ENCODE assay signal across 27 cellular contexts in the genomic region with DNA sequence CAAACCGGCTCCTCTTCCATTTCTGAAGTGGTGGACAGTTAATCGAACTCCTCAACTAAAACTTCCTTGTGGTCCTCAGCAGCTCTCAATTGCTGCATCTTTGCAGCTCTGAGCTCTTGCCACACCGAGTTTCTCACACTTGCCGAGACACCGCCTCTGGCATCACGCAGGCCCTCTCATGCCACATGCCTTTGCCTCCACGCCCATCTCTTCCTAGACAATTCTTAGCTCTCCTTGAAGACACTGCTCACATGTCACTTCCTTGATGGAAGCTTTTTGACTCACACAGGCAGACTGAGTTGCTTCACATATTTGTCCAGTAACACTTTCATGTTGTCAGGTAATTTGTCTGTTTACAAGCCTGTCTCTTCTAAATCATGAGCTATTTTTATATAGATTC. TPM values are rescaled to one million over a fixed set of nuclear protein-coding genes. Genes with fewer than 3 reads are reported as not detected.
"Had no signal": no experiment of that assay in that cellular context is flagged by ENCODE, and none has a peak within 500 bp of the region (broad histone marks: within the 10 kb centered on the region; RNA-seq: fewer than 3 reads in every experiment).

No MANE protein-coding gene starts in this region.

- H3K27ac ChIP-seq: ascending aorta, VCaP had no signal

- H3K9me3 ChIP-seq: ascending aorta, MG63 had no signal

- H3K27me3 ChIP-seq: ascending aorta, MG63 had no signal

- DNase-seq: activated CD4-positive, alpha-beta T cell treated with anti-CD3 and anti-CD28 coated beads for 1 hour; activated CD4-positive, alpha-beta T cell treated with anti-CD3 and anti-CD28 coated beads for 48 hours; activated CD4-positive, alpha-beta T cell treated with anti-CD3 and anti-CD28 coated beads, Interleukin-2, amount 50 U/mL, for 4 hours; activated CD4-positive, CD25-positive, alpha-beta regulatory T cell; activated CD8-positive, alpha-beta T cell treated with anti-CD3 and anti-CD28 coated beads for 36 hours; activated gamma-delta T cell; activated naive CD4-positive, alpha-beta T cell treated with Interleukin-2 at 50 U/mL for 16 hours; activated naive CD8-positive, alpha-beta T cell treated with anti-CD3 and anti-CD28 coated beads, Interleukin-2, amount 10 ng/mL, durations not matched to agents 7 days and 5 days; activated T-cell treated with anti-CD3 and anti-CD28 coated beads, Interleukin-2, amount 50 U/mL, for 24 hours; cerebellar nuclear complex; Karpas-422; KBM-7; MG63; NCI-H1694 treated with DMSO at 0.1 percent for 48 hours; NCI-H2029; NCI-H510A; NCI-H526; SIG-M5; T-cell; T-helper 2 cell; T-helper 9 cell had no signal

- H3K36me3 Mint-ChIP-seq: activated naive CD4-positive, alpha-beta T cell treated with anti-CD3 and anti-CD28 coated beads, Interleukin-2, amount 50 U/mL, for 24 hours; activated naive CD8-positive, alpha-beta T cell treated with anti-CD3 and anti-CD28 coated beads, Interleukin-2, amount 10 ng/mL, durations not matched to agents 7 days and 5 days; T-cell had no signal

- H3K9me3 Mint-ChIP-seq: activated CD8-positive, alpha-beta T cell treated with anti-CD3 and anti-CD28 coated beads for 36 hours; activated naive CD4-positive, alpha-beta T cell treated with anti-CD3 and anti-CD28 coated beads, Interleukin-2, amount 50 U/mL, for 24 hours; activated naive CD8-positive, alpha-beta T cell treated with anti-CD3 and anti-CD28 coated beads, Interleukin-2, amount 10 ng/mL, durations not matched to agents 7 days and 5 days; activated T-cell treated with anti-CD3 and anti-CD28 coated beads, Interleukin-2, amount 50 U/mL, for 24 hours; activated T-helper 2 cell treated with anti-CD3 and anti-CD28 coated beads, Interferon-gamma antibody, Interleukin-2, Interleukin-4, amounts not matched to agents 10 μg/mL and 5 μg/mL and 100 μg/mL, durations not matched to agents 14 hours and 24 hours and 36 hours; IgD-negative memory B cell; T-cell had no signal

- H3K36me3 ChIP-seq: ascending aorta, MG63 had no signal

- H3K4me3 Mint-ChIP-seq: activated CD8-positive, alpha-beta T cell treated with anti-CD3 and anti-CD28 coated beads for 36 hours; activated naive CD4-positive, alpha-beta T cell treated with anti-CD3 and anti-CD28 coated beads, Interleukin-2, amount 50 U/mL, for 24 hours; activated naive CD8-positive, alpha-beta T cell treated with anti-CD3 and anti-CD28 coated beads, Interleukin-2, amount 10 ng/mL, durations not matched to agents 7 days and 5 days; activated T-cell treated with anti-CD3 and anti-CD28 coated beads, Interleukin-2, amount 50 U/mL, for 24 hours; IgD-negative memory B cell; T-cell had no signal

- H3K27ac Mint-ChIP-seq: activated CD8-positive, alpha-beta T cell treated with anti-CD3 and anti-CD28 coated beads for 36 hours; activated naive CD4-positive, alpha-beta T cell treated with anti-CD3 and anti-CD28 coated beads, Interleukin-2, amount 50 U/mL, for 24 hours; activated naive CD8-positive, alpha-beta T cell treated with anti-CD3 and anti-CD28 coated beads, Interleukin-2, amount 10 ng/mL, durations not matched to agents 7 days and 5 days; activated T-cell treated with anti-CD3 and anti-CD28 coated beads, Interleukin-2, amount 50 U/mL, for 24 hours; activated T-helper 2 cell treated with anti-CD3 and anti-CD28 coated beads, Interferon-gamma antibody, Interleukin-2, Interleukin-4, amounts not matched to agents 10 μg/mL and 5 μg/mL and 100 μg/mL, durations not matched to agents 14 hours and 24 hours and 36 hours; IgD-negative memory B cell; T-cell had no signal

- ATAC-seq: activated CD8-positive, alpha-beta T cell treated with anti-CD3 and anti-CD28 coated beads for 36 hours; Panc1; T-cell had no signal

- H3K4me1 Mint-ChIP-seq: activated naive CD4-positive, alpha-beta T cell treated with anti-CD3 and anti-CD28 coated beads, Interleukin-2, amount 50 U/mL, for 24 hours; activated naive CD8-positive, alpha-beta T cell treated with anti-CD3 and anti-CD28 coated beads, Interleukin-2, amount 10 ng/mL, durations not matched to agents 7 days and 5 days; T-cell had no signal

- H3K4me3 ChIP-seq: ascending aorta, MG63 had no signal

RNA-seq across cellular contexts. Expression of a gene that starts 29.2 kb away (rescaled TPM):
- polyA plus RNA-seq: IgD-negative memory B cell had no signal
